In genomic region chr6:143992285-143992684, GRCh38 we compare ENCODE assay signal across 8 cellular contexts.
"Had no signal": no experiment of that assay in that cellular context is flagged by ENCODE, and none has a peak within 500 bp of the region (broad histone marks: within the 10 kb centered on the region; RNA-seq: fewer than 3 reads in every experiment).

No MANE protein-coding gene starts in this region.

- FAIRE-seq: HTR-8/SVneo had no signal

- H3K4me3 ChIP-seq: GM23248, HAP-1 had no signal

- ATAC-seq: HCT116 had no signal

- H3K9ac ChIP-seq: GM23248 had no signal

- H3K4me1 ChIP-seq: HAP-1 had no signal

- H2AFZ ChIP-seq: GM23248 had no signal

- H3K27ac ChIP-seq: GM23248 had no signal

- DNase-seq: GM23248, GOT3, H7, IMR-90, KBM-7 had no signal

- H3K36me3 ChIP-seq: HAP-1 had no signal
